Comparison of ENCODE assay signal across 8 cellular contexts in the genomic region with DNA sequence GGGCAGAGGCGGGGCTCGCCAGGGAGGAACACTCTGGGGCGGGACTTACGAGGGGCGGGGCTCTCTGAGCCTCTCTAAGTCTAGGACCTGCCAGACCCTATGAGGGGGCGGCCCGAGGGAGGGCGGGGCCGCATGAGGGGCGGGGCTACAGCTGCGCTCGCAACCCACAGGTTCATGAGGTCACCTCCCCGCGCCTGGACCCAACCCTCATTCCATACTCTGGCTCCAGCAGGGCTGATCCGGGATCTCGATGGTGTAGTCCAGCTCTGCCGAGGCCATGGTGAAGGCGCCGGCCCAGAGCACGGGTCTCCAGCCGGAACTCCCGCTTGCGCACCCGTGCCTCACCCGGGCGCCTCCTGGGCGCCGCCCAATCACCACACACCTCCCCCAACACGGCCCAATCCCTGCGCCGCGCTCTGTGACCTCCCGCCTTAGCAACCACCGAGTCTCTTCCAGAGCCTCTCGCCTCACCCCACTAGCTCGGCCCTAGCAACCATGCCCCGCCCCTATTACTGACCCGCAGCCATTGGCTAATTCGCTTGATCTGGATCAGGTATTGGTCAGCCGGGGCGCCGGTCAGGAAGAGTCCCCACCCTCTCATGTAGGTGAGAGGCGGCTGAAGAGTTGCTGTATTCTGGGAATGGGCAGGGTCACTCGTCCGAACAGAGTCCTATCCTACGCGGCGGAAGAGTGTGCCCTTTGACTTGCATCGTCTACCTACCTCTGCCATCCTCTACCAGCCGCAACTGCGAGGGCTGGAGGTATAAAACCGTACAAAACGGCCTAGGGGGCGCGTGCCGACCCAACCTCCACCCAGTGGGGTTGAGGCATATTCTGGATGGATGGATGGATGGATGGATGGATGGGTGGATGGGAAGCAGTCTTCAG. TPM values are rescaled to one million over a fixed set of nuclear protein-coding genes. Genes with fewer than 3 reads are reported as not detected.
DNase-seq lines count a peak whose midpoint lies in the region; ATAC-seq and TF ChIP-seq lines count a peak whose summit lies in the region.

Gene ARMH1, plus strand, starts transcription at position 602 of the 888 bp plus-strand sequence. CDS start 14,984 bp downstream, outside the sequence.
Gene TMEM53, minus strand, starts transcription at position 369 of the 888 bp plus-strand sequence. Its CDS starts 90 bp downstream, at position 279.

- no peak within 1 kb of the TSS for H3K27ac ChIP-seq in H9 (ENCODE audit: insufficient read length, low read depth, low read length)
- peak within 1 kb of the TSS; percentile 79 for H3K27ac ChIP-seq in neural cell (ENCODE audit: low read length)

- H2BK5ac ChIP-seq in H9 (ENCODE audit: insufficient read length, low read length): no peak within 1 kb of the TSS

- H4K8ac ChIP-seq in H9 (replicated peaks; ENCODE audit: insufficient read length, low read depth, low read length): no peak within 1 kb of the TSS

- peaks cover 7% of the 10 kb centered on the region for H3K4me1 ChIP-seq in H9 (ENCODE audit: insufficient read depth, low read length)

- H3K79me1 ChIP-seq in H9 (ENCODE audit: insufficient read depth, low read depth, low read length, poor library complexity, severe bottlenecking): no peaks in the 10 kb centered on the region

- H3T11ph ChIP-seq in H9 (ENCODE audit: low read length): no peak within 1 kb of the TSS

- peak within 1 kb of the TSS; percentile 97; the same call in 1 of the 2 replicates for H3K14ac ChIP-seq in H9 (ENCODE audit: insufficient read depth, low read length)

- peak within 1 kb of the TSS; percentile 83 to 86 for H3K4me3 Mint-ChIP-seq in H9
- peak within 1 kb of the TSS; percentile 89 to 90 for H3K4me3 Mint-ChIP-seq in stimulated activated naive CD8-positive, alpha-beta T cell treated with anti-CD3 and anti-CD28 coated beads, Interleukin-15, amount 100 ng/mL, for 72 hours

- no peaks in the 10 kb centered on the region for H3F3A ChIP-seq in neural cell (ENCODE audit: insufficient read depth, low read length, poor library complexity, severe bottlenecking)

- H3K9me2 ChIP-seq in neural cell (ENCODE audit: insufficient read depth, low read length): no peaks in the 10 kb centered on the region

- H3K56ac ChIP-seq in H9 (ENCODE audit: insufficient read length, low read depth, low read length): no peak within 1 kb of the TSS

- H3K36me3 Mint-ChIP-seq in H9 (ENCODE audit: insufficient read depth in 1 of 3, low read depth in 3 of 3): peaks cover 0 to 4% (median 4%) of the 10 kb centered on the region in 3 experiments; a peak in 2 of 7 replicates

- ATAC-seq in stimulated activated naive CD8-positive, alpha-beta T cell treated with anti-CD3 and anti-CD28 coated beads, Interleukin-15, amount 100 ng/mL, for 72 hours: peak; percentile 97

- no peak for TF ChIP-seq RAD21 in neural cell (conservative IDR thresholded peaks at IDR 0.05)

- peak; percentile 21 for TF ChIP-seq EP300 in neural cell (conservative IDR thresholded peaks at IDR 0.05; ENCODE audit: poor library complexity, severe bottlenecking)

- WGBS in H9 (ENCODE audit: extremely low coverage, insufficient read length, low lambda C conversion rate): no CpG with 5 or more reads among the region's 56 CpGs

- H3K27me3 ChIP-seq in H9 (ENCODE audit: insufficient read depth, low read length) (no peaks in the 10 kb centered on the region), neural cell (ENCODE audit: insufficient read depth, low read depth, low read length) (no peaks in the 10 kb centered on the region)

- H3K9me3 ChIP-seq in H9 (ENCODE audit: control insufficient read depth, low read depth, low read length): no peaks in the 10 kb centered on the region
- H3K9me3 ChIP-seq in neural cell (ENCODE audit: low read length): no peaks in the 10 kb centered on the region

- no peak within 1 kb of the TSS for H2AK5ac ChIP-seq in H9 (ENCODE audit: insufficient read length, low read length)

- no peak within 1 kb of the TSS for H2BK15ac ChIP-seq in H9 (ENCODE audit: low read depth, low read length)

- H3K9ac ChIP-seq in H9 (ENCODE audit: extremely low read depth, insufficient read length, low read length) (peak within 1 kb of the TSS; percentile 65), neural cell (ENCODE audit: low read length) (peak within 1 kb of the TSS; percentile 75)

- H3K4me2 ChIP-seq in H9 (ENCODE audit: insufficient read depth, insufficient read length, low read length): peak within 1 kb of the TSS; percentile 95
- H3K4me2 ChIP-seq in neural cell (ENCODE audit: low read length): peak within 1 kb of the TSS; percentile 92

- no peak within 1 kb of the TSS for H2BK12ac ChIP-seq in H9 (ENCODE audit: insufficient read length, low read depth, low read length)

- H3K4ac ChIP-seq in H9 (ENCODE audit: low read depth, low read length): no peak within 1 kb of the TSS

- H2BK120ac ChIP-seq in H9 (ENCODE audit: low read depth, low read length, poor library complexity, severe bottlenecking): no peak within 1 kb of the TSS

- no peaks in the 10 kb centered on the region for H3K23me2 ChIP-seq in H9 (ENCODE audit: insufficient read length, low read depth, low read length, poor library complexity, severe bottlenecking)

- TF ChIP-seq CTCF in H9 (conservative IDR thresholded peaks at IDR 0.05) (no peak), fibroblast of villous mesenchyme (IDR thresholded peaks at IDR 0.05; ENCODE audit: insufficient read depth, low read depth, low read length) (no peak), neural cell (IDR thresholded peaks at IDR 0.05; ENCODE audit: poor library complexity, severe bottlenecking) (no peak)

- peak; percentile 99 for DNase-seq in G401 (ENCODE audit: low spot score)
- DNase-seq in H9: peak; percentile 100
- DNase-seq in M059J (ENCODE audit: low read depth): peak; percentile 99
- peak; percentile 96 for DNase-seq in activated gamma-delta T cell treated with Interleukin-2 at 50 U/mL for 16 hours
- peak; percentile 99 for DNase-seq in fibroblast of villous mesenchyme (ENCODE audit: low read depth)
- DNase-seq in stimulated activated naive CD8-positive, alpha-beta T cell treated with anti-CD3 and anti-CD28 coated beads, Interleukin-15, amount 100 ng/mL, for 72 hours: peak; percentile 98 to 99

- H3K4me3 ChIP-seq in fibroblast of villous mesenchyme (ENCODE audit: low read depth, low read length): peak within 1 kb of the TSS; percentile 87
- H3K4me3 ChIP-seq in neural cell (ENCODE audit: low read length): peak within 1 kb of the TSS; percentile 71

- H3K36me3 ChIP-seq in neural cell (ENCODE audit: insufficient read depth, low read length): no peaks in the 10 kb centered on the region

- H4K20me1 ChIP-seq in H9 (ENCODE audit: control insufficient read depth, insufficient read depth, insufficient read length) (no peaks in the 10 kb centered on the region), neural cell (ENCODE audit: insufficient read depth) (no peaks in the 10 kb centered on the region)

- peak within 1 kb of the TSS in 2 of 3 experiments; percentile 61 to 93; a peak in 5 of 7 replicates for H3K27ac Mint-ChIP-seq in H9
- H3K27ac Mint-ChIP-seq in stimulated activated naive CD8-positive, alpha-beta T cell treated with anti-CD3 and anti-CD28 coated beads, Interleukin-15, amount 100 ng/mL, for 72 hours: peak within 1 kb of the TSS; percentile 91 to 92

- H3K23ac ChIP-seq in H9 (ENCODE audit: insufficient read length, low read depth, low read length): no peak within 1 kb of the TSS

- no peaks in the 10 kb centered on the region for H3K9me3 Mint-ChIP-seq in H9
- no peaks in the 10 kb centered on the region for H3K9me3 Mint-ChIP-seq in stimulated activated naive CD8-positive, alpha-beta T cell treated with anti-CD3 and anti-CD28 coated beads, Interleukin-15, amount 100 ng/mL, for 72 hours

- H3K79me2 ChIP-seq in H9 (ENCODE audit: insufficient read depth, low read length) (no peaks in the 10 kb centered on the region), neural cell (replicated peaks; ENCODE audit: insufficient read depth, low read length) (no peaks in the 10 kb centered on the region)

- in situ Hi-C loops in G401 (cut with HindIII; ENCODE audit: low sequenced_read_pairs): no loop called here

- no peaks in the 10 kb centered on the region for H3K27me3 Mint-ChIP-seq in H9 (ENCODE audit: low read depth)
- H3K27me3 Mint-ChIP-seq in stimulated activated naive CD8-positive, alpha-beta T cell treated with anti-CD3 and anti-CD28 coated beads, Interleukin-15, amount 100 ng/mL, for 72 hours: no peaks in the 10 kb centered on the region

- TF ChIP-seq POLR2A in Raji (IDR thresholded peaks at IDR 0.05; ENCODE audit: insufficient read depth, low read depth, low read length): peak; percentile 82

- H2BK20ac ChIP-seq in H9 (ENCODE audit: low read depth, low read length, poor library complexity, severe bottlenecking): no peak within 1 kb of the TSS

- no peak within 1 kb of the TSS for H4K5ac ChIP-seq in H9 (ENCODE audit: insufficient read length, low read depth, low read length)

- H3K4me1 Mint-ChIP-seq in H9: peaks cover 21 to 26% of the 10 kb centered on the region in 2 experiments
- peaks cover 17% of the 10 kb centered on the region for H3K4me1 Mint-ChIP-seq in stimulated activated naive CD8-positive, alpha-beta T cell treated with anti-CD3 and anti-CD28 coated beads, Interleukin-15, amount 100 ng/mL, for 72 hours

- peak within 1 kb of the TSS; percentile 59 for H2AFZ ChIP-seq in H9 (ENCODE audit: low read length)
- H2AFZ ChIP-seq in neural cell (ENCODE audit: low read depth, low read length): peak within 1 kb of the TSS; percentile 80

- peak within 1 kb of the TSS; percentile 98 for H3K18ac ChIP-seq in H9 (ENCODE audit: insufficient read length, low read depth, low read length)

- no peak within 1 kb of the TSS for H4K91ac ChIP-seq in H9 (ENCODE audit: insufficient read length, low read depth, low read length)

RNA-seq across cellular contexts. Expression of gene ARMH1, which starts in this region (rescaled TPM):
- 2.2 TPM in 1 of 2 replicates, not detected in the other for total RNA-seq in G401 (2014; rRNA removed; shearing (Covaris generic))
- total RNA-seq in H9 (2021): 0.68 and 1.0 TPM in 2 replicates
- total RNA-seq in M059J (2014; rRNA removed; shearing (Covaris generic)): 0.37 and 2.8 TPM in 2 replicates
- 0.32 and 0.43 TPM in 2 replicates for total RNA-seq in fibroblast of villous mesenchyme
- polyA plus RNA-seq in neural cell: 88.3 and 105 TPM in 2 replicates
- polyA minus RNA-seq in neural cell: 17.2 and 24.8 TPM in 2 replicates

RNA-seq across cellular contexts. Expression of gene TMEM53, which starts in this region (rescaled TPM):
- 17.7 and 23.1 TPM in 2 replicates for total RNA-seq in G401 (2014; rRNA removed; shearing (Covaris generic))
- total RNA-seq in H9 (2021) (6.2 and 7.2 TPM in 2 replicates), fibroblast of villous mesenchyme (6.4 and 7.3 TPM in 2 replicates)
- total RNA-seq in M059J (2014; rRNA removed; shearing (Covaris generic)): 12.7 and 17.0 TPM in 2 replicates
- 13.4 and 21.4 TPM in 2 replicates for polyA plus RNA-seq in neural cell
- polyA minus RNA-seq in neural cell: 11.6 and 13.9 TPM in 2 replicates
